12 cellular contexts compared by ENCODE assay signal in the genomic region with DNA sequence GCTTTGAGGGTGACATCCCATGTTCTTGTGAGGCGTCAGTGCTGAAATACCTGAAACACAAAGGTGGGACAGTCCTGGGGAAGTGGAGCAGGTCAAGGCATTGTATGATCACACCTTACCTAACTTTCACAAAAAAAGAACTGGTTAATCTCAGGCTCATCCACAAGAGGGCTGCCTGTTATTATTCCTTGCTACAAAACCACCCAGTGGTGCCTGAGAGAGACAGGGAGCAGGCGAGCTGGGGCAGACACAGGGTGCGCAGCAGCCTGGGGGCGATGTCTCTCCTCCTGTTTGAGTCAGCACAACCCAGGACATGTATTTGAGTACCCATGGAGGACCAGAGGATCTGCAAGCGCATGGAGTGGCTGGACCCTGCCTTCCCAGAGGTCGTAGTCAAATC.
DNase-seq lines count a peak whose midpoint lies in the region; ATAC-seq, FAIRE-seq and TF ChIP-seq lines count a peak whose summit lies in the region.
"Had no signal": no experiment of that assay in that cellular context is flagged by ENCODE, and none has a peak within 500 bp of the region (broad histone marks: within the 10 kb centered on the region; RNA-seq: fewer than 3 reads in every experiment).

No MANE protein-coding gene starts in this region.

- WGBS in A549 (ENCODE audit: missing lambda C conversion rate) = 17% methylated on average over 5 of the region's 6 CpGs
- WGBS in right cardiac atrium = 50% methylated on average over 6 of the region's 6 CpGs

- H3K27me3 ChIP-seq in HAP-1 (ENCODE audit: low read depth) (no peaks in the 10 kb centered on the region), right cardiac atrium (ENCODE audit: control insufficient read depth, insufficient read depth) (no peaks in the 10 kb centered on the region)
- H3K27me3 ChIP-seq: SJSA1 had no signal

- intact Hi-C loops in right cardiac atrium (cut with DNase I) = loop anchor here in 3 of 4 donors (5.0 to 10.0 kb wide), 4 partner anchors 65 to 687 kb away; a partner anchor contains a TSS

- POLR2A ChIA-PET in A549 (lab: Yijun Ruan, JAX) = no interaction called here

- no peaks in the 10 kb centered on the region for H3K36me3 ChIP-seq in HAP-1 (replicated peaks)
- H3K36me3 ChIP-seq: SJSA1 had no signal

- no peaks in the 10 kb centered on the region for H3K36me3 Mint-ChIP-seq in activated T-helper 17 cell treated with anti-CD3 and anti-CD28 coated beads, Interleukin-2, amount 50 U/mL, for 72 hours (ENCODE audit: low read depth)

- in situ Hi-C loops in HAP-1 (cut with MboI; ENCODE audit: low sequenced_read_pairs) = no loop called here

- peak; percentile 1 to 13 for DNase-seq in A549 (ENCODE audit: low read depth in 1 of 2, low spot score in 1 of 2)
- peak; percentile 9 to 15 for DNase-seq in HAP-1 (ENCODE audit: low spot score in 2 of 2)
- peak; percentile 9 for DNase-seq in SW480 (ENCODE audit: low spot score)
- peak in 2 of 3 donors; percentile 48 to 60 for DNase-seq in right cardiac atrium
- no peak for DNase-seq in HuH-7.5 (ENCODE audit: low spot score)
- DNase-seq in RCC 7860 (ENCODE audit: low spot score) = no peak
- DNase-seq: activated CD4-positive, alpha-beta T cell treated with anti-CD3 and anti-CD28 coated beads for 4 hours; activated effector memory CD4-positive, alpha-beta T cell treated with anti-CD3 and anti-CD28 coated beads, Interleukin-2, amount 50 U/mL, for 16 hours; GOT3 had no signal

- H3K9me3 ChIP-seq in A549 (no peaks in the 10 kb centered on the region), HAP-1 (no peaks in the 10 kb centered on the region), right cardiac atrium (ENCODE audit: control insufficient read depth, low read length) (no peaks in the 10 kb centered on the region)
- H3K9me3 ChIP-seq: SJSA1 had no signal

- H3K4me2 ChIP-seq in A549 = no peak overlapping the region

- H3K9me3 Mint-ChIP-seq in activated T-helper 17 cell treated with anti-CD3 and anti-CD28 coated beads, Interleukin-2, amount 50 U/mL, for 72 hours = no peaks in the 10 kb centered on the region

- TF ChIP-seq POLR2A in A549 (IDR thresholded peaks at IDR 0.05; ENCODE audit: low read length) = no peak

- no peak for TF ChIP-seq EP300 in A549 (IDR thresholded peaks at IDR 0.05)

- peak; percentile 68; a peak in 5 of 6 replicates for ATAC-seq in A549
- ATAC-seq in right cardiac atrium = peak; percentile 77 to 89
- ATAC-seq in GM18502 (IDR thresholded peaks at IDR 0.05; ENCODE audit: poor library complexity, unreplicated experiment) = no peak
- ATAC-seq in activated T-helper 17 cell treated with anti-CD3 and anti-CD28 coated beads, Interleukin-2, amount 50 U/mL, for 72 hours (replicated peaks) = no peak

- H3K4me3 Mint-ChIP-seq in activated T-helper 17 cell treated with anti-CD3 and anti-CD28 coated beads, Interleukin-2, amount 50 U/mL, for 72 hours = no peak overlapping the region

- H3K4me1 ChIP-seq in A549 = no peaks in the 10 kb centered on the region
- H3K4me1 ChIP-seq in HAP-1 = no peaks in the 10 kb centered on the region
- no peaks in the 10 kb centered on the region for H3K4me1 ChIP-seq in right cardiac atrium (ENCODE audit: control insufficient read depth, insufficient read depth, low read length)
- H3K4me1 ChIP-seq: SJSA1 had no signal

- H3K4me1 Mint-ChIP-seq in activated T-helper 17 cell treated with anti-CD3 and anti-CD28 coated beads, Interleukin-2, amount 50 U/mL, for 72 hours = no peaks in the 10 kb centered on the region

- no peak overlapping the region for H3K27ac Mint-ChIP-seq in activated T-helper 17 cell treated with anti-CD3 and anti-CD28 coated beads, Interleukin-2, amount 50 U/mL, for 72 hours

- H3K27ac ChIP-seq in A549 (no peak overlapping the region), right cardiac atrium (ENCODE audit: low read length) (no peak overlapping the region)
- H3K27ac ChIP-seq: SJSA1 had no signal

- no peak for TF ChIP-seq CTCF in A549 (IDR thresholded peaks at IDR 0.05)

- FAIRE-seq in A549 (lab: Jason Lieb, UNC) (no peak), RCC 7860 (lab: Jason Lieb, UNC) (no peak)

- 0 out of 5 replicates have a peak, but pooled peaks of 1 of the 2 experiments have one; percentile 19 for TF ChIP-seq RAD21 in A549 (conservative IDR thresholded peaks at IDR 0.05 in 1 of 2, IDR thresholded peaks at IDR 0.05 in 1 of 2)

- H3K4me3 ChIP-seq in A549 (no peak overlapping the region), HAP-1 (no peak overlapping the region), right cardiac atrium (ENCODE audit: low read length) (no peak overlapping the region)
- H3K4me3 ChIP-seq: SJSA1 had no signal

- H3K27me3 Mint-ChIP-seq in activated T-helper 17 cell treated with anti-CD3 and anti-CD28 coated beads, Interleukin-2, amount 50 U/mL, for 72 hours = peaks cover 5% of the 10 kb centered on the region

- CTCF ChIA-PET in A549 (lab: Yijun Ruan, JAX) = no interaction called here

TF ChIP-seq in A549, 52 proteins besides CTCF, POLR2A, EP300 and RAD21:
- TF ChIP-seq, protein P1, sequence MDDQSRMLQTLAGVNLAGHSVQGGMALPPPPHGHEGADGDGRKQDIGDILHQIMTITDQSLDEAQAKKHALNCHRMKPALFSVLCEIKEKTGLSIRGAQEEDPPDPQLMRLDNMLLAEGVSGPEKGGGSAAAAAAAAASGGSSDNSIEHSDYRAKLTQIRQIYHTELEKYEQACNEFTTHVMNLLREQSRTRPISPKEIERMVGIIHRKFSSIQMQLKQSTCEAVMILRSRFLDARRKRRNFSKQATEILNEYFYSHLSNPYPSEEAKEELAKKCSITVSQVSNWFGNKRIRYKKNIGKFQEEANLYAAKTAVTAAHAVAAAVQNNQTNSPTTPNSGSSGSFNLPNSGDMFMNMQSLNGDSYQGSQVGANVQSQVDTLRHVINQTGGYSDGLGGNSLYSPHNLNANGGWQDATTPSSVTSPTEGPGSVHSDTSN (IDR thresholded peaks at IDR 0.05) = no peak
- TF ChIP-seq HOXA7 (CRISPR knock-in tag; IDR thresholded peaks at IDR 0.05) = no peak
- TF ChIP-seq EHF (CRISPR knock-in tag; IDR thresholded peaks at IDR 0.05) = no peak
- TF ChIP-seq MAFK (IDR thresholded peaks at IDR 0.05; ENCODE audit: partially characterized antibody) = no peak
- no peak for TF ChIP-seq CBX8 (IDR thresholded peaks at IDR 0.05)

Comparison
In these comparisons a context has a peak if more than half of its experiments do, and no peak if none do; other contexts are left out.
1. ATAC-seq: peak in A549 (2 of 2) and right cardiac atrium (2 of 2); none in GM18502 (single experiment) and activated T-helper 17 cell treated with anti-CD3 and anti-CD28 coated beads, Interleukin-2, amount 50 U/mL, for 72 hours (single experiment).
2. DNase-seq: peak in A549 (2 of 2), HAP-1 (2 of 2), SW480 (single experiment) and right cardiac atrium (2 of 3); none in HuH-7.5 (single experiment) and RCC 7860 (single experiment).